Comparison of ENCODE assay signal across 20 cellular contexts in genomic region chr4:158446106-158446505, GRCh38.
DNase-seq lines count a peak whose midpoint lies in the region; ATAC-seq and TF ChIP-seq lines count a peak whose summit lies in the region.
"Had no signal": no experiment of that assay in that cellular context is flagged by ENCODE, and none has a peak within 500 bp of the region (broad histone marks: within the 10 kb centered on the region; RNA-seq: fewer than 3 reads in every experiment).

No MANE protein-coding gene starts in this region.

- H4K8ac ChIP-seq in H9 (replicated peaks; ENCODE audit: insufficient read length, low read depth, low read length) = no peak overlapping the region

- H3K27me3 ChIP-seq in mammary epithelial cell (ENCODE audit: insufficient read depth, low read length) = no peaks in the 10 kb centered on the region
- H3K27me3 ChIP-seq in H9 (ENCODE audit: insufficient read depth, low read length) = no peaks in the 10 kb centered on the region
- H3K27me3 ChIP-seq: BLaER1 treated with 17β-estradiol and CSF1 and Interleukin-3, amounts not matched to agents 10 nM and 100 nM had no signal

- H3K4me2 ChIP-seq in mammary epithelial cell (ENCODE audit: insufficient read depth, low read depth, low read length) = no peak overlapping the region
- H3K4me2 ChIP-seq in H9 (ENCODE audit: insufficient read depth, insufficient read length, low read length) = no peak overlapping the region
- H3K4me2 ChIP-seq: BLaER1 treated with 17β-estradiol and CSF1 and Interleukin-3, amounts not matched to agents 10 nM and 100 nM; PC-9 had no signal

- no peaks in the 10 kb centered on the region for H3K79me1 ChIP-seq in H9 (ENCODE audit: insufficient read depth, low read depth, low read length, poor library complexity, severe bottlenecking)

- H2AFZ ChIP-seq in mammary epithelial cell (ENCODE audit: low read depth, low read length) (peak overlapping the region; percentile 49), H9 (ENCODE audit: low read length) (no peak overlapping the region)
- H2AFZ ChIP-seq: PC-9 had no signal

- intact Hi-C loops in mammary epithelial cell (cut with micrococcal nuclease) = no loop called here

- no peaks in the 10 kb centered on the region for H3K9me3 ChIP-seq in mammary epithelial cell (replicated peaks; ENCODE audit: insufficient read depth, low read length)
- H3K9me3 ChIP-seq in H9 (ENCODE audit: control insufficient read depth, low read depth, low read length) = no peaks in the 10 kb centered on the region
- H3K9me3 ChIP-seq: BLaER1 treated with 17β-estradiol and CSF1 and Interleukin-3, amounts not matched to agents 10 nM and 100 nM had no signal

- H3K36me3 Mint-ChIP-seq in H9 (ENCODE audit: insufficient read depth in 1 of 3, low read depth in 3 of 3) = no peaks in the 10 kb centered on the region
- H3K36me3 Mint-ChIP-seq: brain, memory B cell had no signal

- H2BK15ac ChIP-seq in H9 (ENCODE audit: low read depth, low read length) = no peak overlapping the region

- H3K4me3 ChIP-seq in AG04449 (ENCODE audit: low read depth, low read length) (no peak overlapping the region), mammary epithelial cell (replicated peaks in 1 of 3; ENCODE audit: insufficient read depth in 1 of 3, low read depth in 2 of 3, low read length in 3 of 3) (no peak overlapping the region)
- H3K4me3 ChIP-seq: BLaER1 treated with 17β-estradiol and CSF1 and Interleukin-3, amounts not matched to agents 10 nM and 100 nM; PC-9; SK-N-MC had no signal

- H3K4me1 ChIP-seq in mammary epithelial cell (ENCODE audit: insufficient read depth, low read length) (peaks cover 17% of the 10 kb centered on the region), H9 (ENCODE audit: insufficient read depth, low read length) (no peaks in the 10 kb centered on the region)
- H3K4me1 ChIP-seq: BLaER1 treated with 17β-estradiol and CSF1 and Interleukin-3, amounts not matched to agents 10 nM and 100 nM had no signal

- H3K36me3 ChIP-seq in mammary epithelial cell (ENCODE audit: insufficient read depth, low read length) = no peaks in the 10 kb centered on the region
- H3K36me3 ChIP-seq: BLaER1 treated with 17β-estradiol and CSF1 and Interleukin-3, amounts not matched to agents 10 nM and 100 nM had no signal

- no peak overlapping the region for H3K56ac ChIP-seq in H9 (ENCODE audit: insufficient read length, low read depth, low read length)

- no peak overlapping the region for H4K91ac ChIP-seq in H9 (ENCODE audit: insufficient read length, low read depth, low read length)

- H3T11ph ChIP-seq in H9 (ENCODE audit: low read length) = no peak overlapping the region

- H2BK5ac ChIP-seq in H9 (ENCODE audit: insufficient read length, low read length) = no peak overlapping the region

- no peak overlapping the region for H3K27ac Mint-ChIP-seq in H9
- H3K27ac Mint-ChIP-seq: activated CD4-positive, alpha-beta T cell treated with anti-CD3 and anti-CD28 coated beads for 36 hours; activated naive CD4-positive, alpha-beta T cell treated with anti-CD3 and anti-CD28 coated beads for 36 hours; brain; memory B cell had no signal

- H2BK20ac ChIP-seq in H9 (ENCODE audit: low read depth, low read length, poor library complexity, severe bottlenecking) = no peak overlapping the region

- no peak overlapping the region for H4K5ac ChIP-seq in H9 (ENCODE audit: insufficient read length, low read depth, low read length)

- no TSS peak for BruUV-seq in mammary epithelial cell (replicated peaks; lab: Mats Ljungman, UMichigan)

- WGBS in mammary epithelial cell (ENCODE audit: low coverage, missing lambda C conversion rate) = 18% methylated on average over 2 of the region's 2 CpGs
- WGBS in H9 (ENCODE audit: extremely low coverage, insufficient read length, low lambda C conversion rate) = no CpG with 5 or more reads among the region's 2 CpGs

- no peaks in the 10 kb centered on the region for H4K20me1 ChIP-seq in mammary epithelial cell (ENCODE audit: insufficient read depth, low read length)
- no peaks in the 10 kb centered on the region for H4K20me1 ChIP-seq in H9 (ENCODE audit: control insufficient read depth, insufficient read depth, insufficient read length)
- H4K20me1 ChIP-seq: BLaER1 treated with 17β-estradiol and CSF1 and Interleukin-3, amounts not matched to agents 10 nM and 100 nM had no signal

- H2BK120ac ChIP-seq in H9 (ENCODE audit: low read depth, low read length, poor library complexity, severe bottlenecking) = no peak overlapping the region

- no peak overlapping the region for H3K23ac ChIP-seq in H9 (ENCODE audit: insufficient read length, low read depth, low read length)

- no peak overlapping the region for H3K14ac ChIP-seq in H9 (ENCODE audit: insufficient read depth, low read length)

- no peak overlapping the region for H3K18ac ChIP-seq in H9 (ENCODE audit: insufficient read length, low read depth, low read length)

- no peak for ATAC-seq in stimulated activated naive CD8-positive, alpha-beta T cell treated with anti-CD3 and anti-CD28 coated beads, Interleukin-15, Interleukin-2, amounts not matched to agents 100 U/mL and 50 U/mL, for 24 hours
- ATAC-seq: activated CD4-positive, alpha-beta T cell treated with anti-CD3 and anti-CD28 coated beads for 36 hours had no signal

- in situ Hi-C loops in mammary epithelial cell (cut with MboI; ENCODE audit: low sequenced_read_pairs in 2 of 2) = no loop called here

- no peak overlapping the region for H3K4me3 Mint-ChIP-seq in H9
- H3K4me3 Mint-ChIP-seq: activated CD4-positive, alpha-beta T cell treated with anti-CD3 and anti-CD28 coated beads for 36 hours; activated naive CD4-positive, alpha-beta T cell treated with anti-CD3 and anti-CD28 coated beads for 36 hours; brain; memory B cell had no signal

- no peaks in the 10 kb centered on the region for H3K9me3 Mint-ChIP-seq in H9
- H3K9me3 Mint-ChIP-seq: activated naive CD4-positive, alpha-beta T cell treated with anti-CD3 and anti-CD28 coated beads for 36 hours; memory B cell had no signal

- H3K79me2 ChIP-seq in mammary epithelial cell (ENCODE audit: insufficient read depth, low read length) = no peaks in the 10 kb centered on the region
- no peaks in the 10 kb centered on the region for H3K79me2 ChIP-seq in H9 (ENCODE audit: insufficient read depth, low read length)

- H3K27me3 Mint-ChIP-seq in H9 (ENCODE audit: low read depth) = no peaks in the 10 kb centered on the region; the same call in 1 of the 2 replicates
- H3K27me3 Mint-ChIP-seq: brain, memory B cell had no signal

- H3K9ac ChIP-seq in mammary epithelial cell (ENCODE audit: insufficient read depth, low read length) (no peak overlapping the region), H9 (ENCODE audit: extremely low read depth, insufficient read length, low read length) (no peak overlapping the region)
- H3K9ac ChIP-seq: BLaER1 treated with 17β-estradiol and CSF1 and Interleukin-3, amounts not matched to agents 10 nM and 100 nM had no signal

- H3K4me1 Mint-ChIP-seq in H9 = no peaks in the 10 kb centered on the region
- H3K4me1 Mint-ChIP-seq: activated CD4-positive, alpha-beta T cell treated with anti-CD3 and anti-CD28 coated beads for 36 hours; brain; memory B cell had no signal

- CTCF ChIA-PET in AG04449 (lab: Yijun Ruan, JAX) (no interaction called here), mammary epithelial cell (lab: Charles Lee; ENCODE audit: low non-redundant PET) (no interaction called here)

- H3K4ac ChIP-seq in H9 (ENCODE audit: low read depth, low read length) = no peak overlapping the region

- peak; percentile 19 for DNase-seq in AG04449 (ENCODE audit: low read depth, low spot score)
- DNase-seq in GM04504 (ENCODE audit: low read depth) = peak; percentile 19
- DNase-seq in mammary epithelial cell = peak; percentile 69
- peak; percentile 89 for DNase-seq in iris pigment epithelial cell (ENCODE audit: low read depth)
- DNase-seq in H9 = no peak
- DNase-seq in activated CD4-positive, CD25-positive, alpha-beta regulatory T cell (lab: John Stamatoyannopoulos, UW) = no peak
- DNase-seq in germinal center (ENCODE audit: low spot score) = no peak
- DNase-seq in stimulated activated naive CD8-positive, alpha-beta T cell treated with anti-CD3 and anti-CD28 coated beads, Interleukin-15, Interleukin-2, amounts not matched to agents 100 U/mL and 50 U/mL, for 24 hours = no peak
- DNase-seq: activated CD4-positive, alpha-beta T cell treated with anti-CD3 and anti-CD28 coated beads for 36 hours; activated CD8-positive, alpha-beta memory T cell treated with anti-CD3 and anti-CD28 coated beads, Interleukin-2, amount 50 U/mL, for 4 hours; activated naive CD4-positive, alpha-beta T cell treated with anti-CD3 and anti-CD28 coated beads for 36 hours; NCI-H1930; NCI-H526 treated with DMSO at 0.1 percent for 48 hours; PC-9; stimulated activated CD4-positive, alpha-beta T cell treated with anti-CD3 and anti-CD28 coated beads, Interleukin-1b, Interleukin-23, amount 100 ng/mL, for 48 hours; T1000 had no signal

- H2AK5ac ChIP-seq in H9 (ENCODE audit: insufficient read length, low read length) = no peak overlapping the region

- H2BK12ac ChIP-seq in H9 (ENCODE audit: insufficient read length, low read depth, low read length) = no peak overlapping the region

- no peak for TF ChIP-seq CTCF in AG04449 (IDR thresholded peaks at IDR 0.05; ENCODE audit: insufficient read depth, low read length, missing control alignments)
- TF ChIP-seq CTCF in mammary epithelial cell (conservative IDR thresholded peaks at IDR 0.05 in 1 of 2, IDR thresholded peaks at IDR 0.05 in 1 of 2; ENCODE audit: extremely low read depth in 1 of 2, insufficient read depth in 1 of 2, low read depth in 1 of 2, low read length in 2 of 2) = no peak
- TF ChIP-seq CTCF in H9 (conservative IDR thresholded peaks at IDR 0.05) = no peak

- no peaks in the 10 kb centered on the region for H3K23me2 ChIP-seq in H9 (ENCODE audit: insufficient read length, low read depth, low read length, poor library complexity, severe bottlenecking)

- POLR2A ChIA-PET in AG04449 (lab: Yijun Ruan, JAX) = no interaction called here

- dilution Hi-C loops in mammary epithelial cell (cut with HindIII; ENCODE audit: low sequenced_read_pairs) = no loop called here

- H3K27ac ChIP-seq in mammary epithelial cell (ENCODE audit: insufficient read depth, low read depth, low read length) = no peak overlapping the region
- no peak overlapping the region for H3K27ac ChIP-seq in H9 (ENCODE audit: insufficient read length, low read depth, low read length)
- H3K27ac ChIP-seq: BLaER1 treated with 17β-estradiol and CSF1 and Interleukin-3, amounts not matched to agents 10 nM and 100 nM; PC-9; SK-N-MC had no signal

Comparison
In these comparisons a context has a peak if more than half of its experiments do, and no peak if none do; other contexts are left out.
1. DNase-seq: peak in AG04449 (single experiment), GM04504 (single experiment), mammary epithelial cell (single experiment) and iris pigment epithelial cell (single experiment); none in H9 (single experiment), activated CD4-positive, CD25-positive, alpha-beta regulatory T cell (0 of 4), germinal center (single experiment) and stimulated activated naive CD8-positive, alpha-beta T cell treated with anti-CD3 and anti-CD28 coated beads, Interleukin-15, Interleukin-2, amounts not matched to agents 100 U/mL and 50 U/mL, for 24 hours (single experiment).